ENCODE assay signal across 13 cellular contexts in genomic region chr6:110414669-110415296, GRCh38. TPM values are rescaled to one million over a fixed set of nuclear protein-coding genes. Genes with fewer than 3 reads are reported as not detected.
DNase-seq lines count a peak whose midpoint lies in the region; ATAC-seq and TF ChIP-seq lines count a peak whose summit lies in the region.
"Had no signal": no experiment of that assay in that cellular context is flagged by ENCODE, and none has a peak within 500 bp of the region (broad histone marks: within the 10 kb centered on the region; RNA-seq: fewer than 3 reads in every experiment).

No MANE protein-coding gene starts in this region.

- no peak overlapping the region for H3K4me3 Mint-ChIP-seq in MCF 10A (ENCODE audit: unreplicated experiment)
- H3K4me3 Mint-ChIP-seq in osteocyte (ENCODE audit: unreplicated experiment) = no peak overlapping the region

- H3K27ac Mint-ChIP-seq in MCF 10A (ENCODE audit: low read depth, unreplicated experiment) (no peak overlapping the region), osteocyte (ENCODE audit: unreplicated experiment) (no peak overlapping the region)

- peaks cover 7% of the 10 kb centered on the region for H3K4me1 Mint-ChIP-seq in MCF 10A (ENCODE audit: insufficient read depth, unreplicated experiment)
- H3K4me1 Mint-ChIP-seq in osteocyte (ENCODE audit: unreplicated experiment) = no peaks in the 10 kb centered on the region

- 49 to 54% methylated on average over 6 of the region's 6 CpGs for WGBS in heart right ventricle, 2 donors

- DNase-seq in breast epithelium (ENCODE audit: low spot score in 2 of 2) (no peak), MCF 10A (ENCODE audit: unreplicated experiment) (no peak), heart right ventricle (peak in 1 of 2 donors; percentile 29), osteocyte (ENCODE audit: extremely low spot score, unreplicated experiment) (peak; percentile 71), vagina (ENCODE audit: extremely low spot score in 2 of 2) (no peak), NCI-H510A treated with DMSO at 0.1 percent for 48 hours (lab: John Stamatoyannopoulos, UW) (no peak)
- DNase-seq: NCI-H187 treated with DMSO at 0.1 percent for 48 hours had no signal

- CTCF ChIA-PET in MCF 10A (lab: Yijun Ruan, JAX) = interaction anchor here (0.6 to 1.3 kb wide), 2 partner anchors 13 to 23 kb away, joined by 3 to 4 read pairs; no protein-coding TSS in a partner anchor

- intact Hi-C loops in breast epithelium (cut with DNase I; ENCODE audit: low total_unique reads) = no loop called here
- intact Hi-C loops in MCF 10A (cut with micrococcal nuclease) = no loop called here
- intact Hi-C loops in heart right ventricle (cut with DNase I) = no loop called here
- intact Hi-C loops in vagina (cut with DNase I) = no loop called here

- H3K36me3 ChIP-seq in breast epithelium = no peaks in the 10 kb centered on the region
- peaks cover 0 to 2% (median 0%) of the 10 kb centered on the region in 9 donors for H3K36me3 ChIP-seq in heart right ventricle
- no peaks in the 10 kb centered on the region for H3K36me3 ChIP-seq in vagina

- TF ChIP-seq POLR2A in breast epithelium (IDR thresholded peaks at IDR 0.05) (no peak), vagina (IDR thresholded peaks at IDR 0.05) (no peak)

- peak overlapping the region; percentile 38 to 60 (median 48) for H3K4me3 ChIP-seq in breast epithelium
- peak overlapping the region in 9 of 10 donors; percentile 31 to 56 (median 52) for H3K4me3 ChIP-seq in heart right ventricle
- H3K4me3 ChIP-seq in vagina = peak overlapping the region; percentile 28 to 36
- H3K4me3 ChIP-seq: mucosa of descending colon had no signal

- peak; percentile 19 to 72 (median 66) for ATAC-seq in heart right ventricle
- ATAC-seq in HG03354 (IDR thresholded peaks at IDR 0.05; ENCODE audit: poor library complexity, severe bottlenecking, unreplicated experiment) = no peak
- no peak for ATAC-seq in GM18868 (IDR thresholded peaks at IDR 0.05; ENCODE audit: unreplicated experiment)
- ATAC-seq: HCT116 had no signal

- H3K27ac ChIP-seq in breast epithelium = peak overlapping the region; percentile 71 to 82
- H3K27ac ChIP-seq in heart right ventricle = peak overlapping the region; percentile 66 to 94 (median 82)
- peak overlapping the region; percentile 62 for H3K27ac ChIP-seq in vagina

- H3K4me1 ChIP-seq in breast epithelium (no peaks in the 10 kb centered on the region), heart right ventricle (peaks cover 0 to 38% (median 13%) of the 10 kb centered on the region in 9 donors), vagina (peaks cover 18% of the 10 kb centered on the region)

- no TSS peak for BruUV-seq in MCF 10A (replicated peaks; lab: Mats Ljungman, UMichigan)

- H3K9me3 ChIP-seq in breast epithelium (no peaks in the 10 kb centered on the region), heart right ventricle (no peaks in the 10 kb centered on the region), vagina (no peaks in the 10 kb centered on the region)
- H3K9me3 ChIP-seq: mucosa of descending colon had no signal

- POLR2A ChIA-PET in MCF 10A (lab: Yijun Ruan, JAX) = no interaction called here

- H3K36me3 Mint-ChIP-seq in MCF 10A (ENCODE audit: insufficient read depth, unreplicated experiment) (no peaks in the 10 kb centered on the region), osteocyte (ENCODE audit: unreplicated experiment) (no peaks in the 10 kb centered on the region)

- no peaks in the 10 kb centered on the region for H3K27me3 ChIP-seq in breast epithelium
- H3K27me3 ChIP-seq in heart right ventricle = no peaks in the 10 kb centered on the region
- H3K27me3 ChIP-seq in vagina = no peaks in the 10 kb centered on the region

- no peaks in the 10 kb centered on the region for H3K9me3 Mint-ChIP-seq in MCF 10A (ENCODE audit: unreplicated experiment)
- no peaks in the 10 kb centered on the region for H3K9me3 Mint-ChIP-seq in osteocyte (ENCODE audit: unreplicated experiment)

- peaks cover 21% of the 10 kb centered on the region for H3K27me3 Mint-ChIP-seq in MCF 10A (ENCODE audit: insufficient read depth, unreplicated experiment)
- H3K27me3 Mint-ChIP-seq in osteocyte (ENCODE audit: unreplicated experiment) = peaks cover 23% of the 10 kb centered on the region

- TF ChIP-seq CTCF in breast epithelium (IDR thresholded peaks at IDR 0.05) = no peak
- TF ChIP-seq CTCF in MCF 10A (IDR thresholded peaks at IDR 0.05; ENCODE audit: unreplicated experiment) = no peak
- TF ChIP-seq CTCF in heart right ventricle (IDR thresholded peaks at IDR 0.05) = no peak
- no peak for TF ChIP-seq CTCF in osteocyte (IDR thresholded peaks at IDR 0.05)
- no peak for TF ChIP-seq CTCF in vagina (IDR thresholded peaks at IDR 0.05)

RNA-seq across cellular contexts. Expression of gene DDO, which starts 0.6 kb away (rescaled TPM):
- total RNA-seq in breast epithelium (1 to 10 TPM; 1.6 to 4.7 (median 2.0) TPM), MCF 10A (2022) (not detected in 2 replicates), heart right ventricle (10 to 100 TPM; 17.8 to 30.0 (median 26.3) TPM), osteocyte (not detected in 2 replicates), vagina (not detected)
- 10 to 100 TPM in 1 of 2 donors, 1 to 10 TPM in 1; 7.6 to 11.0 TPM for polyA plus RNA-seq in heart right ventricle

RNA-seq across cellular contexts. Expression of gene METTL24, which starts 56.6 kb away (rescaled TPM):
- 1 to 10 TPM in 2 of 3 donors, under 1 TPM in 1; 0.96 to 6.6 (median 3.4) TPM for total RNA-seq in breast epithelium
- total RNA-seq in MCF 10A (2022) = not detected in 2 replicates
- total RNA-seq in heart right ventricle = 1 to 10 TPM in 9 of 10 donors, under 1 TPM in 1; 0.89 to 2.4 (median 1.6) TPM
- polyA plus RNA-seq in heart right ventricle = under 1 TPM in 1 of 2 donors, not detected in 1; 0.07 TPM
- not detected in 2 replicates for total RNA-seq in osteocyte
- 6.6 TPM for total RNA-seq in vagina
- total RNA-seq: A172, SK-MEL-5 had no signal

Comparison
In these comparisons a context has a peak if more than half of its experiments do, and no peak if none do; other contexts are left out.
1. ATAC-seq: peak in heart right ventricle (8 of 8); none in HG03354 (single experiment) and GM18868 (single experiment).
2. Peak in every context shown above with its lines, with median percentiles within 50 percentile points of each other: H3K27ac ChIP-seq and H3K4me3 ChIP-seq.